ENCODE assay signal across 2 cellular contexts in the genomic region with DNA sequence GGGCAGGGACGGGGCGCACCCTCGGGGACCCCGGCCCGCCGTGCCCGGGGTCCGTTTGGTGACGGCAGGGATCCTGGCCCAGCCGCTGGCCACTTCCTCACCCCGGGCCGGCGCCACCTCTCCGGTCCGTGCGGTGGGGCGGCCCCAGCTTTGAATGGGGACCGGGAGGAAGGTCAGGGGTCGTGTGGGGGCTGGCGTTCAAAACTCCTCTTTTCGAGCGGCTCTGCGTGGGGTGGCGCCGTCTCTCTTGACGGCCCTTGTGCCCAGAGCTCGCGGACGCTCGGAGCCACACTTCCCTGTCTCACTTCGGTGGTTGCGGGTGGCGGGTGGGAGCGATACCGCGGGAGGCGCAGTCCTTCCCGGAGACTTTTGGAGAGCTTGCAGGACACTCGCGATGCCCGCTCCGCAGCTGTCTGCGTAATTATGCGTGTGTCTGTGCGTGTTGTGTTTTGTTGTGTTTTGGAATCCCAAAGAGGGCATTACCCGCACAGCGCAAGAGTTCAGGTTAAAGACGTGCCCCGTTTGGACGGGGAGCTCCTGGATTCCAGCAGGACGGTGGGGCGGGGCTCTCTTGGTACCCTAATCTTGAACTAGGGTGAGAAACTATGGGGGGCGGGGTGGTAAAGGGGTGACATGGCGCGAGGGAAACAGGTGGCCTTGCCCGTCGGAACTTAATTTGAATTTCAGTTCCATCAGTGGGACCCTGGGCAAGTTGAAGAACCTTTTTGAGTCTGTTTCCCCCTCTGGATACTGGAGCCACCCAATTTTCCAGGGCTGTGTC.
A peak's percentile ranks its signal among the peaks of the same experiment; 100 is the strongest.
TF ChIP-seq lines count a peak whose summit lies in the region.

No MANE protein-coding gene starts in this region.

TF ChIP-seq in Ishikawa, 13 proteins besides CTCF, POLR2A, EP300 and RAD21 (continued from another document):
- TF ChIP-seq, protein P1, sequence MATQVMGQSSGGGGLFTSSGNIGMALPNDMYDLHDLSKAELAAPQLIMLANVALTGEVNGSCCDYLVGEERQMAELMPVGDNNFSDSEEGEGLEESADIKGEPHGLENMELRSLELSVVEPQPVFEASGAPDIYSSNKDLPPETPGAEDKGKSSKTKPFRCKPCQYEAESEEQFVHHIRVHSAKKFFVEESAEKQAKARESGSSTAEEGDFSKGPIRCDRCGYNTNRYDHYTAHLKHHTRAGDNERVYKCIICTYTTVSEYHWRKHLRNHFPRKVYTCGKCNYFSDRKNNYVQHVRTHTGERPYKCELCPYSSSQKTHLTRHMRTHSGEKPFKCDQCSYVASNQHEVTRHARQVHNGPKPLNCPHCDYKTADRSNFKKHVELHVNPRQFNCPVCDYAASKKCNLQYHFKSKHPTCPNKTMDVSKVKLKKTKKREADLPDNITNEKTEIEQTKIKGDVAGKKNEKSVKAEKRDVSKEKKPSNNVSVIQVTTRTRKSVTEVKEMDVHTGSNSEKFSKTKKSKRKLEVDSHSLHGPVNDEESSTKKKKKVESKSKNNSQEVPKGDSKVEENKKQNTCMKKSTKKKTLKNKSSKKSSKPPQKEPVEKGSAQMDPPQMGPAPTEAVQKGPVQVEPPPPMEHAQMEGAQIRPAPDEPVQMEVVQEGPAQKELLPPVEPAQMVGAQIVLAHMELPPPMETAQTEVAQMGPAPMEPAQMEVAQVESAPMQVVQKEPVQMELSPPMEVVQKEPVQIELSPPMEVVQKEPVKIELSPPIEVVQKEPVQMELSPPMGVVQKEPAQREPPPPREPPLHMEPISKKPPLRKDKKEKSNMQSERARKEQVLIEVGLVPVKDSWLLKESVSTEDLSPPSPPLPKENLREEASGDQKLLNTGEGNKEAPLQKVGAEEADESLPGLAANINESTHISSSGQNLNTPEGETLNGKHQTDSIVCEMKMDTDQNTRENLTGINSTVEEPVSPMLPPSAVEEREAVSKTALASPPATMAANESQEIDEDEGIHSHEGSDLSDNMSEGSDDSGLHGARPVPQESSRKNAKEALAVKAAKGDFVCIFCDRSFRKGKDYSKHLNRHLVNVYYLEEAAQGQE (IDR thresholded peaks at IDR 0.05; ENCODE audit: low read depth) = no peak

TF ChIP-seq in HepG2, 621 proteins besides CTCF, POLR2A, EP300 and RAD21 (continued from another document):
- TF ChIP-seq ZNF687 (CRISPR knock-in tag; IDR thresholded peaks at IDR 0.05) (peak; percentile 17; the same call in 1 of the 2 replicates), SKI (IDR thresholded peaks at IDR 0.05; ENCODE audit: partially characterized antibody) (no peak), ZNF253 (CRISPR knock-in tag; IDR thresholded peaks at IDR 0.05; ENCODE audit: borderline replicate concordance) (no peak)
- TF ChIP-seq, protein P2, sequence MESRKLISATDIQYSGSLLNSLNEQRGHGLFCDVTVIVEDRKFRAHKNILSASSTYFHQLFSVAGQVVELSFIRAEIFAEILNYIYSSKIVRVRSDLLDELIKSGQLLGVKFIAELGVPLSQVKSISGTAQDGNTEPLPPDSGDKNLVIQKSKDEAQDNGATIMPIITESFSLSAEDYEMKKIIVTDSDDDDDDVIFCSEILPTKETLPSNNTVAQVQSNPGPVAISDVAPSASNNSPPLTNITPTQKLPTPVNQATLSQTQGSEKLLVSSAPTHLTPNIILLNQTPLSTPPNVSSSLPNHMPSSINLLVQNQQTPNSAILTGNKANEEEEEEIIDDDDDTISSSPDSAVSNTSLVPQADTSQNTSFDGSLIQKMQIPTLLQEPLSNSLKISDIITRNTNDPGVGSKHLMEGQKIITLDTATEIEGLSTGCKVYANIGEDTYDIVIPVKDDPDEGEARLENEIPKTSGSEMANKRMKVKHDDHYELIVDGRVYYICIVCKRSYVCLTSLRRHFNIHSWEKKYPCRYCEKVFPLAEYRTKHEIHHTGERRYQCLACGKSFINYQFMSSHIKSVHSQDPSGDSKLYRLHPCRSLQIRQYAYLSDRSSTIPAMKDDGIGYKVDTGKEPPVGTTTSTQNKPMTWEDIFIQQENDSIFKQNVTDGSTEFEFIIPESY (CRISPR knock-in tag; IDR thresholded peaks at IDR 0.05) = peak; percentile 78
- TF ChIP-seq, protein P3, sequence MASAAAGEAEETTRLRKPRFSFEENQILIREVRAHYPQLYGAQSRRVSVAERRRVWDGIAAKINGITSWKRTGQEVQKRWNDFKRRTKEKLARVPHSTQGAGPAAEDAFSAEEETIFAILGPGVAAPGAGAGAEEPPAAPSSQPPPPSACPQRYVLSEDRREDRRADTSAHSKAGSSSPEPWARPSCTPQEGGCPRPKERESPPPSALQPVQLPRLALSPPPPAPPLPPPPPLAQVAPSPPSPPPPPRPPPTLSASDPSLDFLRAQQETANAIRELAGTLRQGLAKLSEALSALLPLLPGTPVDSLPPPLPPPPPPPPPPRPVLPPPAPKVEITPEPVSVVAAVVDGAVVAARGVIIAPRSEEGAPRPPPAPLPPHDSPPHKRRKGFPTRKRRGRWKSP (CRISPR knock-in tag; IDR thresholded peaks at IDR 0.05) = 0 out of 2 replicates have a peak, but pooled peaks have one; percentile 0
- TF ChIP-seq, protein P4, sequence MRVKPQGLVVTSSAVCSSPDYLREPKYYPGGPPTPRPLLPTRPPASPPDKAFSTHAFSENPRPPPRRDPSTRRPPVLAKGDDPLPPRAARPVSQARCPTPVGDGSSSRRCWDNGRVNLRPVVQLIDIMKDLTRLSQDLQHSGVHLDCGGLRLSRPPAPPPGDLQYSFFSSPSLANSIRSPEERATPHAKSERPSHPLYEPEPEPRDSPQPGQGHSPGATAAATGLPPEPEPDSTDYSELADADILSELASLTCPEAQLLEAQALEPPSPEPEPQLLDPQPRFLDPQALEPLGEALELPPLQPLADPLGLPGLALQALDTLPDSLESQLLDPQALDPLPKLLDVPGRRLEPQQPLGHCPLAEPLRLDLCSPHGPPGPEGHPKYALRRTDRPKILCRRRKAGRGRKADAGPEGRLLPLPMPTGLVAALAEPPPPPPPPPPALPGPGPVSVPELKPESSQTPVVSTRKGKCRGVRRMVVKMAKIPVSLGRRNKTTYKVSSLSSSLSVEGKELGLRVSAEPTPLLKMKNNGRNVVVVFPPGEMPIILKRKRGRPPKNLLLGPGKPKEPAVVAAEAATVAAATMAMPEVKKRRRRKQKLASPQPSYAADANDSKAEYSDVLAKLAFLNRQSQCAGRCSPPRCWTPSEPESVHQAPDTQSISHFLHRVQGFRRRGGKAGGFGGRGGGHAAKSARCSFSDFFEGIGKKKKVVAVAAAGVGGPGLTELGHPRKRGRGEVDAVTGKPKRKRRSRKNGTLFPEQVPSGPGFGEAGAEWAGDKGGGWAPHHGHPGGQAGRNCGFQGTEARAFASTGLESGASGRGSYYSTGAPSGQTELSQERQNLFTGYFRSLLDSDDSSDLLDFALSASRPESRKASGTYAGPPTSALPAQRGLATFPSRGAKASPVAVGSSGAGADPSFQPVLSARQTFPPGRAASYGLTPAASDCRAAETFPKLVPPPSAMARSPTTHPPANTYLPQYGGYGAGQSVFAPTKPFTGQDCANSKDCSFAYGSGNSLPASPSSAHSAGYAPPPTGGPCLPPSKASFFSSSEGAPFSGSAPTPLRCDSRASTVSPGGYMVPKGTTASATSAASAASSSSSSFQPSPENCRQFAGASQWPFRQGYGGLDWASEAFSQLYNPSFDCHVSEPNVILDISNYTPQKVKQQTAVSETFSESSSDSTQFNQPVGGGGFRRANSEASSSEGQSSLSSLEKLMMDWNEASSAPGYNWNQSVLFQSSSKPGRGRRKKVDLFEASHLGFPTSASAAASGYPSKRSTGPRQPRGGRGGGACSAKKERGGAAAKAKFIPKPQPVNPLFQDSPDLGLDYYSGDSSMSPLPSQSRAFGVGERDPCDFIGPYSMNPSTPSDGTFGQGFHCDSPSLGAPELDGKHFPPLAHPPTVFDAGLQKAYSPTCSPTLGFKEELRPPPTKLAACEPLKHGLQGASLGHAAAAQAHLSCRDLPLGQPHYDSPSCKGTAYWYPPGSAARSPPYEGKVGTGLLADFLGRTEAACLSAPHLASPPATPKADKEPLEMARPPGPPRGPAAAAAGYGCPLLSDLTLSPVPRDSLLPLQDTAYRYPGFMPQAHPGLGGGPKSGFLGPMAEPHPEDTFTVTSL (CRISPR knock-in tag; IDR thresholded peaks at IDR 0.05; ENCODE audit: borderline replicate concordance) = no peak
